Comparison of ENCODE assay signal across 10 cellular contexts in the genomic region with DNA sequence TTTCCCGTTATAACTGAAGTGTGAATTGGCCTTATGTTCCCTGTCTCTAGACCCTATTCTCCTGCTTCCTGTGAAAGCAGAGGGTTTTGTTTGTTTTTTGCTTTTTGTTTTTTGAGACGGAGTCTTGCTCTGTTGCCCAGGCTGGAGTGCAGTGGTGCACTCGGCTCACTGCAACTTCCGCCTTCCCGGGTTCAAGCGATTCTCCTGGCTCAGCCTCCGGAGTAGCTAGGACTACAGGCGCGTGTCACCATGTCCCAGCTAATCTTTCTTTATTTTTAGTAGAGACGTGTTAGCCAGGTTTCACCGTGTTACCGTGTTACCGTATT. TPM values are rescaled to one million over a fixed set of nuclear protein-coding genes. Genes with fewer than 3 reads are reported as not detected.
DNase-seq lines count a peak whose midpoint lies in the region; ATAC-seq and TF ChIP-seq lines count a peak whose summit lies in the region.
"Had no signal": no experiment of that assay in that cellular context is flagged by ENCODE, and none has a peak within 500 bp of the region (broad histone marks: within the 10 kb centered on the region; RNA-seq: fewer than 3 reads in every experiment).

No MANE protein-coding gene starts in this region.

- WGBS in endodermal cell (ENCODE audit: insufficient coverage in 1 of 2, insufficient read length in 1 of 2), 2 experiments: 39 to 46% methylated on average over 12 to 13 of the region's 13 CpGs

- no peaks in the 10 kb centered on the region for H3K9me3 ChIP-seq in cardiac muscle cell (ENCODE audit: low read depth)
- no peaks in the 10 kb centered on the region for H3K9me3 ChIP-seq in endodermal cell (ENCODE audit: control insufficient read depth, low read length)
- no peaks in the 10 kb centered on the region for H3K9me3 ChIP-seq in muscle layer of colon (ENCODE audit: low read length)
- H3K9me3 ChIP-seq in uterus: no peaks in the 10 kb centered on the region
- H3K9me3 ChIP-seq: SJSA1 had no signal

- no peak overlapping the region for H3K27ac Mint-ChIP-seq in endodermal cell

- no peak overlapping the region for H3K27ac ChIP-seq in cardiac muscle cell
- no peak overlapping the region for H3K27ac ChIP-seq in endodermal cell (ENCODE audit: low read depth, low read length)
- H3K27ac ChIP-seq in muscle layer of colon (ENCODE audit: low read depth, low read length): no peak overlapping the region
- H3K27ac ChIP-seq in uterus: no peak overlapping the region
- H3K27ac ChIP-seq: SJSA1 had no signal

- TF ChIP-seq POLR2A in uterus (IDR thresholded peaks at IDR 0.05): no peak

- H3K36me3 ChIP-seq in cardiac muscle cell (no peaks in the 10 kb centered on the region), endodermal cell (ENCODE audit: control insufficient read depth, insufficient read depth, low read length) (no peaks in the 10 kb centered on the region), muscle layer of colon (ENCODE audit: insufficient read depth, low read length) (peaks cover 11% of the 10 kb centered on the region), uterus (no peaks in the 10 kb centered on the region)

- H3K4me1 ChIP-seq in cardiac muscle cell (ENCODE audit: low read depth) (peaks cover 4% of the 10 kb centered on the region), endodermal cell (ENCODE audit: control insufficient read depth, insufficient read depth, low read length) (no peaks in the 10 kb centered on the region), muscle layer of colon (ENCODE audit: insufficient read depth, low read length) (peaks cover 11% of the 10 kb centered on the region), uterus (peaks cover 0 to 6% of the 10 kb centered on the region in 2 donors)

- ATAC-seq in Right ventricle myocardium inferior (no peak), HG03025 (IDR thresholded peaks at IDR 0.05; ENCODE audit: low FRiP score, unreplicated experiment) (no peak), HG03457 (IDR thresholded peaks at IDR 0.05; ENCODE audit: unreplicated experiment) (no peak)

- H3K27me3 Mint-ChIP-seq in endodermal cell (ENCODE audit: insufficient read depth): peaks cover 33% of the 10 kb centered on the region

- no peak for TF ChIP-seq CTCF in cardiac muscle cell (IDR thresholded peaks at IDR 0.05; ENCODE audit: low read depth, low read length)
- TF ChIP-seq CTCF in endodermal cell (conservative IDR thresholded peaks at IDR 0.05): no peak
- no peak for TF ChIP-seq CTCF in uterus (IDR thresholded peaks at IDR 0.05)

- H3K9ac ChIP-seq in endodermal cell (ENCODE audit: extremely low read depth, low read length, poor library complexity, severe bottlenecking) (no peak overlapping the region), muscle layer of colon (ENCODE audit: low read length) (peak overlapping the region; percentile 1)

- H3K36me3 Mint-ChIP-seq in endodermal cell (ENCODE audit: low read depth): peaks cover 16% of the 10 kb centered on the region

- no peaks in the 10 kb centered on the region for H3K9me3 Mint-ChIP-seq in endodermal cell

- H3K4me3 ChIP-seq in cardiac muscle cell (peak overlapping the region; percentile 29), endodermal cell (ENCODE audit: low read length) (peak overlapping the region; percentile 83), muscle layer of colon (ENCODE audit: low read depth in 1 of 2, low read length in 2 of 2) (peak overlapping the region in 1 of 2 donors; percentile 57), uterus (peak overlapping the region; percentile 41 to 47)

- DNase-seq in cardiac muscle cell (ENCODE audit: low read depth in 1 of 2, low spot score in 1 of 2) (no peak), Right ventricle myocardium inferior (ENCODE audit: missing footprints) (no peak), endodermal cell (no peak), uterus (no peak), mesenteric fat pad (ENCODE audit: low spot score) (no peak)

- peak overlapping the region; percentile 66 for H3K4me3 Mint-ChIP-seq in endodermal cell

- peaks cover 16% of the 10 kb centered on the region for H3K27me3 ChIP-seq in cardiac muscle cell
- peaks cover 28% of the 10 kb centered on the region for H3K27me3 ChIP-seq in endodermal cell (ENCODE audit: control insufficient read depth, insufficient read depth, low read length, poor library complexity, severe bottlenecking)
- H3K27me3 ChIP-seq in muscle layer of colon (ENCODE audit: control insufficient read depth in 1 of 2, insufficient read depth in 2 of 2, low read length in 2 of 2): peaks cover 0 to 4% of the 10 kb centered on the region in 2 donors
- H3K27me3 ChIP-seq in uterus: no peaks in the 10 kb centered on the region
- H3K27me3 ChIP-seq: SJSA1 had no signal

- intact Hi-C loops in Right ventricle myocardium inferior (cut with DNase I): no loop called here
- intact Hi-C loops in uterus (cut with DNase I; ENCODE audit: low total_unique reads): no loop called here

- peaks cover 6% of the 10 kb centered on the region for H3K4me1 Mint-ChIP-seq in endodermal cell

RNA-seq across cellular contexts. Expression of a gene that starts 0.7 kb away (rescaled TPM):
- total RNA-seq in cardiac muscle cell (0.21 and 0.25 TPM in 2 replicates), Right ventricle myocardium inferior (0.97 TPM), endodermal cell (under 1 TPM; 0.75 to 0.84 TPM), uterus (1 to 10 TPM in 1 of 4 donors, not detected in 3; 1.7 TPM), mesenteric fat pad (0.61 TPM)
- 0.21 and 1.3 TPM in 2 replicates for polyA plus RNA-seq in cardiac muscle cell
- 1.1 TPM for polyA plus RNA-seq in endodermal cell (2013, experiment 1 of 2)
- 1.1 TPM for polyA plus RNA-seq in endodermal cell (2013, experiment 2 of 2)
- total RNA-seq: HT1080 had no signal

RNA-seq across cellular contexts. Expression of a gene that starts 19.1 kb away (rescaled TPM):
- total RNA-seq in cardiac muscle cell: 40.9 and 52.0 TPM in 2 replicates
- 21.3 and 29.7 TPM in 2 replicates for polyA plus RNA-seq in cardiac muscle cell
- total RNA-seq in Right ventricle myocardium inferior: 25.5 TPM
- 10 to 100 TPM; 17.2 to 21.4 TPM for total RNA-seq in endodermal cell
- 8.5 TPM for polyA plus RNA-seq in endodermal cell (2013, experiment 1 of 2)
- polyA plus RNA-seq in endodermal cell (2013, experiment 2 of 2): 7.7 TPM
- 10 to 100 TPM; 19.2 to 38.2 (median 23.1) TPM for total RNA-seq in uterus
- 13.4 TPM for total RNA-seq in mesenteric fat pad

RNA-seq across cellular contexts. Expression of a gene that starts 24.5 kb away (rescaled TPM):
- total RNA-seq in cardiac muscle cell (58.2 and 70.0 TPM in 2 replicates), Right ventricle myocardium inferior (34.2 TPM), endodermal cell (10 to 100 TPM; 57.5 to 59.1 TPM), uterus (10 to 100 TPM; 28.7 to 43.8 (median 36.4) TPM), mesenteric fat pad (27.8 TPM)
- 48.8 and 74.4 TPM in 2 replicates for polyA plus RNA-seq in cardiac muscle cell
- polyA plus RNA-seq in endodermal cell (2013, experiment 1 of 2): 62.5 TPM
- 65.9 TPM for polyA plus RNA-seq in endodermal cell (2013, experiment 2 of 2)

RNA-seq across cellular contexts. Expression of a gene that starts 30.6 kb away (rescaled TPM):
- total RNA-seq in cardiac muscle cell: 73.0 and 78.1 TPM in 2 replicates
- 70.7 and 89.9 TPM in 2 replicates for polyA plus RNA-seq in cardiac muscle cell
- 22.9 TPM for total RNA-seq in Right ventricle myocardium inferior
- total RNA-seq in endodermal cell: 10 to 100 TPM; 72.7 to 73.6 TPM
- polyA plus RNA-seq in endodermal cell (2013, experiment 1 of 2): 57.4 TPM
- polyA plus RNA-seq in endodermal cell (2013, experiment 2 of 2): 50.6 TPM
- 100 to 1,000 TPM in 1 of 4 donors, 10 to 100 TPM in 3; 23.2 to 130 (median 39.1) TPM for total RNA-seq in uterus
- total RNA-seq in mesenteric fat pad: 27.4 TPM

RNA-seq across cellular contexts. Expression of a gene that starts 44.0 kb away (rescaled TPM):
- total RNA-seq in cardiac muscle cell (not detected in 2 replicates), Right ventricle myocardium inferior (not detected), endodermal cell (not detected), uterus (1 to 10 TPM in 1 of 4 donors, not detected in 3; 2.0 TPM), mesenteric fat pad (not detected)
- polyA plus RNA-seq in cardiac muscle cell: not detected in 2 replicates
- not detected for polyA plus RNA-seq in endodermal cell (2013, experiment 1 of 2)
- not detected for polyA plus RNA-seq in endodermal cell (2013, experiment 2 of 2)
- total RNA-seq: HT1080, SJSA1 had no signal
